23 cellular contexts compared by ENCODE assay signal in genomic region chr6:134020071-134020470, GRCh38. TPM values are rescaled to one million over a fixed set of nuclear protein-coding genes. Genes with fewer than 3 reads are reported as not detected.
"Had no signal": no experiment of that assay in that cellular context is flagged by ENCODE, and none has a peak within 500 bp of the region (broad histone marks: within the 10 kb centered on the region; RNA-seq: fewer than 3 reads in every experiment).

No MANE protein-coding gene starts in this region.

- H3K4me3 Mint-ChIP-seq: activated naive CD4-positive, alpha-beta T cell treated with anti-CD3 and anti-CD28 coated beads, Interleukin-2, amount 10 ng/mL, durations not matched to agents 7 days and 5 days; brain; immature natural killer cell; naive B cell; stimulated activated naive CD8-positive, alpha-beta T cell treated with anti-CD3 and anti-CD28 coated beads, Interleukin-15, Interleukin-2, amounts not matched to agents 100 ng/mL and 50 ng/mL, for 24 hours; WTC11 had no signal

- H3K27ac ChIP-seq: foreskin keratinocyte, hepatocyte, spleen, tibial nerve had no signal

- H3K9me3 Mint-ChIP-seq: activated naive CD4-positive, alpha-beta T cell treated with anti-CD3 and anti-CD28 coated beads, Interleukin-2, amount 10 ng/mL, durations not matched to agents 7 days and 5 days; brain; stimulated activated naive CD8-positive, alpha-beta T cell treated with anti-CD3 and anti-CD28 coated beads, Interleukin-15, Interleukin-2, amounts not matched to agents 100 ng/mL and 50 ng/mL, for 24 hours; WTC11 had no signal

- H3K27me3 ChIP-seq: hepatocyte, spleen, tibial nerve had no signal

- H3K36me3 ChIP-seq: spleen, tibial nerve had no signal

- H3K4me1 ChIP-seq: foreskin keratinocyte, tibial nerve had no signal

- ATAC-seq: foreskin keratinocyte, WTC11 had no signal

- DNase-seq: activated CD4-positive, alpha-beta T cell treated with anti-CD3 and anti-CD28 coated beads, Interleukin-2, amount 50 U/mL, for 4 hours; activated effector memory CD4-positive, alpha-beta T cell treated with anti-CD3 and anti-CD28 coated beads, Interleukin-2, amount 50 U/mL, for 16 hours; activated naive CD4-positive, alpha-beta T cell treated with anti-CD3 and anti-CD28 coated beads, Interleukin-2, amount 10 ng/mL, durations not matched to agents 7 days and 5 days; amygdala; dermis blood vessel endothelial cell; effector CD8-positive, alpha-beta T cell; erythroblast; foreskin keratinocyte; immature natural killer cell; kidney glomerular epithelial cell; mesenchymal stem cell; mucosa of descending colon; naive B cell; nucleus accumbens; spleen; stimulated activated CD4-positive, alpha-beta T cell treated with anti-CD3 and anti-CD28 coated beads, Interleukin-4, amount 100 ng/mL, for 4 hours; T-helper 9 cell had no signal

- H3K4me3 ChIP-seq: hepatocyte, mucosa of descending colon, spleen, tibial nerve had no signal

- H3K36me3 Mint-ChIP-seq: activated naive CD4-positive, alpha-beta T cell treated with anti-CD3 and anti-CD28 coated beads, Interleukin-2, amount 10 ng/mL, durations not matched to agents 7 days and 5 days; immature natural killer cell; WTC11 had no signal

- H3K27ac Mint-ChIP-seq: activated naive CD4-positive, alpha-beta T cell treated with anti-CD3 and anti-CD28 coated beads, Interleukin-2, amount 10 ng/mL, durations not matched to agents 7 days and 5 days; immature natural killer cell; stimulated activated naive CD8-positive, alpha-beta T cell treated with anti-CD3 and anti-CD28 coated beads, Interleukin-15, Interleukin-2, amounts not matched to agents 100 ng/mL and 50 ng/mL, for 24 hours; WTC11 had no signal

- H3K27me3 Mint-ChIP-seq: brain, naive B cell had no signal

- H3K4me1 Mint-ChIP-seq: immature natural killer cell had no signal

- H3K9me3 ChIP-seq: mucosa of descending colon, spleen, tibial nerve had no signal

RNA-seq across cellular contexts. Expression of gene SLC2A12, which starts 32.4 kb away (rescaled TPM):
- total RNA-seq: T-helper 1 cell treated with Interleukin-12 subunit alpha and Interleukin-12 subunit beta and Interleukin-4 antibody, amounts not matched to agents 30 ng/mL and 1 ng/mL, for 36 hours had no signal
